Comparison of ENCODE assay signal across 38 cellular contexts in genomic region chr12:119598159-119598558, GRCh38. TPM values are rescaled to one million over a fixed set of nuclear protein-coding genes. Genes with fewer than 3 reads are reported as not detected.
"Had no signal": no experiment of that assay in that cellular context is flagged by ENCODE, and none has a peak within 500 bp of the region (broad histone marks: within the 10 kb centered on the region; RNA-seq: fewer than 3 reads in every experiment).

No MANE protein-coding gene starts in this region.

- ATAC-seq: activated naive CD4-positive, alpha-beta T cell treated with anti-CD3 and anti-CD28 coated beads, Interleukin-2, amount 50 U/mL, for 72 hours; activated naive CD8-positive, alpha-beta T cell treated with anti-CD3 and anti-CD28 coated beads, Interleukin-2, amount 50 U/mL, for 24 hours; activated T-cell treated with anti-CD3 and anti-CD28 coated beads, Interleukin-2, amount 50 U/mL, for 4 hours; activated T-cell treated with anti-CD3 and anti-CD28 coated beads, Interleukin-2, amount 50 U/mL, for 72 hours; activated T-helper 17 cell treated with anti-CD3 and anti-CD28 coated beads, Interleukin-2, amount 50 U/mL, for 72 hours; body of pancreas had no signal

- H3K27me3 ChIP-seq: ascending aorta, body of pancreas had no signal

- H3K4me1 ChIP-seq: adrenal gland, ascending aorta, breast epithelium had no signal

- H3K4me3 ChIP-seq: adrenal gland, ascending aorta, body of pancreas, breast epithelium, cardiac muscle cell had no signal

- H3K27ac ChIP-seq: adrenal gland, ascending aorta, body of pancreas, brain microvascular endothelial cell, breast epithelium, cardiac muscle cell had no signal

- DNase-seq: activated effector memory CD4-positive, alpha-beta T cell treated with anti-CD3 and anti-CD28 coated beads, Interleukin-2, amount 50 U/mL, for 16 hours; activated effector memory CD4-positive, alpha-beta T cell treated with Interleukin-2 at 50 U/mL for 16 hours; activated gamma-delta T cell; activated gamma-delta T cell treated with Interleukin-2 at 50 U/mL for 16 hours; activated naive CD4-positive, alpha-beta T cell; activated naive CD4-positive, alpha-beta T cell treated with anti-CD3 and anti-CD28 coated beads for 36 hours; activated naive CD4-positive, alpha-beta T cell treated with anti-CD3 and anti-CD28 coated beads, Interleukin-2, amount 10 ng/mL, durations not matched to agents 7 days and 5 days; activated naive CD4-positive, alpha-beta T cell treated with anti-CD3 and anti-CD28 coated beads, Interleukin-2, amount 50 U/mL, for 16 hours; activated naive CD4-positive, alpha-beta T cell treated with Interleukin-2 at 50 U/mL for 16 hours; activated naive CD8-positive, alpha-beta T cell treated with anti-CD3 and anti-CD28 coated beads for 36 hours; activated naive CD8-positive, alpha-beta T cell treated with anti-CD3 and anti-CD28 coated beads, Interleukin-2, amount 10 ng/mL, durations not matched to agents 7 days and 5 days; activated naive CD8-positive, alpha-beta T cell treated with anti-CD3 and anti-CD28 coated beads, Interleukin-2, amount 50 U/mL, for 24 hours; activated T-cell treated with anti-CD3 and anti-CD28 coated beads for 4 hours; activated T-cell treated with anti-CD3 and anti-CD28 coated beads, Interleukin-2, amount 50 U/mL, for 1 hour; activated T-cell treated with anti-CD3 and anti-CD28 coated beads, Interleukin-2, amount 50 U/mL, for 24 hours; activated T-cell treated with anti-CD3 and anti-CD28 coated beads, Interleukin-2, amount 50 U/mL, for 4 hours; activated T-cell treated with anti-CD3 and anti-CD28 coated beads, Interleukin-2, amount 50 U/mL, for 48 hours; activated T-cell treated with anti-CD3 and anti-CD28 coated beads, Interleukin-2, amount 50 U/mL, for 72 hours; adrenal gland; amygdala; anterior cingulate cortex; aorta; body of pancreas; brain microvascular endothelial cell; caudate nucleus; central memory CD4-positive, alpha-beta T cell; cerebellar nuclear complex had no signal

- H3K9me3 ChIP-seq: adrenal gland, ascending aorta, body of pancreas, breast epithelium had no signal

- H3K36me3 ChIP-seq: adrenal gland, ascending aorta, brain microvascular endothelial cell, breast epithelium, cardiac muscle cell had no signal

- FAIRE-seq: astrocyte, bronchial epithelial cell had no signal

RNA-seq across cellular contexts. Expression of gene TMEM233, which starts 4.6 kb away (rescaled TPM):
- total RNA-seq: activated naive CD4-positive, alpha-beta T cell treated with anti-CD3 and anti-CD28 coated beads for 36 hours; activated naive CD4-positive, alpha-beta T cell treated with anti-CD3 and anti-CD28 coated beads, Interleukin-2, amount 50 U/mL, for 72 hours; activated naive CD8-positive, alpha-beta T cell treated with anti-CD3 and anti-CD28 coated beads for 36 hours; activated naive CD8-positive, alpha-beta T cell treated with anti-CD3 and anti-CD28 coated beads, Interleukin-2, amount 10 ng/mL, durations not matched to agents 7 days and 5 days; activated T-cell treated with anti-CD3 and anti-CD28 coated beads, Interleukin-2, amount 50 U/mL, for 4 hours; activated T-cell treated with anti-CD3 and anti-CD28 coated beads, Interleukin-2, amount 50 U/mL, for 72 hours; activated T-helper 1 cell treated with anti-CD3 and anti-CD28 coated beads, Interleukin-12 subunit alpha, Interleukin-12 subunit beta, Interleukin-2, Interleukin-4 antibody, amounts not matched to agents 30 ng/mL and 10 ng/mL and 1 ng/mL, durations not matched to agents 14 hours and 24 hours and 36 hours; activated T-helper 17 cell treated with anti-CD3 and anti-CD28 coated beads, Interleukin-2, amount 50 U/mL, for 72 hours; activated T-helper 2 cell treated with anti-CD3 and anti-CD28 coated beads, Interferon-gamma antibody, Interleukin-2, Interleukin-4, amounts not matched to agents 10 μg/mL and 5 μg/mL and 100 μg/mL, durations not matched to agents 14 hours and 24 hours and 36 hours; ascending aorta; astrocyte; bronchial epithelial cell; cerebellum; chondrocyte had no signal
- polyA plus RNA-seq: aorta, cardiac muscle cell had no signal
